ENCODE assay signal across 8 cellular contexts in the genomic region with DNA sequence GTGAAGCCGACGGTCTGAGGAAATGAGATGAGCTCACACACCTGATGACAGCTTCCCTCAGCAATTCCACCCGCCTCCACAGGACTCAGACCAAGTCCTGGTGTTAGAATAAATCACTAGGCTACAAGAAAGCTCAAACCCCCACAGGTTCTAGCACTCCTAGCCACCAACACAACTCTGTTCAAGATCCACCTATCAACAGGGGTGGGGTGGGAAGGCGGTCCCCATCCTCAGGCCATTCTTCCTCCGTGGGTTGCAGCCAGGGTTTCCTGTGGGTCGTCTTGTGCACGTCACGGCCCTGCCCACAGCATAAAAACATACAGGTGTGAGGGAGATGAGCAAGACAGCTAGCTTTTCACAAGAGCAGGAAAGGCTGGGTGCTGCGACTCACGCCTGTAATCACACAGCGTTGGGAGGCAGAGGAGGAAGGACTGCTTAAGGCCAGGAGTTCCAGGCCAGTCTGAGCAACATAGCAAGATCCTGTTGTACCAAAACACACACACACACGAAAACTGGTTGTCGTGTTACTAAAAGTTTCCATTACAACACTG.
DNase-seq lines count a peak whose midpoint lies in the region; ATAC-seq and TF ChIP-seq lines count a peak whose summit lies in the region.

No MANE protein-coding gene starts in this region.

- peaks cover 62% of the 10 kb centered on the region for H4K20me1 ChIP-seq in PC-3 (ENCODE audit: low read length)

- TF ChIP-seq CTCF in PC-3 (conservative IDR thresholded peaks at IDR 0.05; ENCODE audit: low read depth, low read length) = no peak

- no peaks in the 10 kb centered on the region for H3K36me3 ChIP-seq in PC-3 (ENCODE audit: low read depth, low read length)

- POLR2A ChIA-PET in PC-3 (lab: Charles Lee; ENCODE audit: unreplicated experiment) = no interaction called here

- no peak overlapping the region for H3K4me3 ChIP-seq in PC-3 (ENCODE audit: low read length)

- no peak overlapping the region for H2AFZ ChIP-seq in PC-3 (ENCODE audit: low read length)

- no TSS peak for BruUV-seq in PC-3 (replicated peaks; lab: Mats Ljungman, UMichigan)

- CTCF ChIA-PET in PC-3 (lab: Charles Lee) = no interaction called here

- intact Hi-C loops in PC-3 (cut with micrococcal nuclease) = no loop called here

- no peak overlapping the region for H3K9ac ChIP-seq in PC-3 (ENCODE audit: low read length)

- H3K9me2 ChIP-seq in PC-3 (replicated peaks; ENCODE audit: low read length) = no peaks in the 10 kb centered on the region

- H3K27ac ChIP-seq in PC-3 (ENCODE audit: low read length) = peak overlapping the region; percentile 32; the same call in 1 of the 2 replicates

- H3K27me3 ChIP-seq in PC-3 (ENCODE audit: low read length) = no peaks in the 10 kb centered on the region

- no peaks in the 10 kb centered on the region; the same call in 1 of the 2 replicates for H3K4me1 ChIP-seq in PC-3 (ENCODE audit: insufficient read depth, low read length)

- peak; percentile 32 for DNase-seq in PC-3
- peak; percentile 43 to 58 for DNase-seq in activated T-helper 1 cell treated with anti-CD3 and anti-CD28 coated beads, Interleukin-2, amount 50 U/mL, for 16 hours (ENCODE audit: low read depth in 1 of 2, low spot score in 1 of 2)
- peak; percentile 55 for DNase-seq in iris pigment epithelial cell (ENCODE audit: low read depth)
- peak; percentile 35 to 53 for DNase-seq in stimulated activated CD8-positive, alpha-beta memory T cell treated with anti-CD3 and anti-CD28 coated beads, Interleukin-4, amount 100 ng/mL, for 4 hours (ENCODE audit: low read depth in 2 of 2, low spot score in 1 of 2)
- DNase-seq in NCI-H2029 treated with DMSO at 0.1 percent for 48 hours (lab: John Stamatoyannopoulos, UW) = no peak
- DNase-seq in NCI-H526 (lab: John Stamatoyannopoulos, UW) = no peak

- ATAC-seq in PC-3 (peak; percentile 56), HG02852 (IDR thresholded peaks at IDR 0.05; ENCODE audit: unreplicated experiment) (no peak), GM21825 (IDR thresholded peaks at IDR 0.05; ENCODE audit: unreplicated experiment) (no peak)

- H3K9me3 ChIP-seq in PC-3 (ENCODE audit: low read length) = no peaks in the 10 kb centered on the region

- H3K4me2 ChIP-seq in PC-3 (ENCODE audit: low read length) = no peak overlapping the region

- H3K79me2 ChIP-seq in PC-3 (ENCODE audit: low read length) = peaks cover 99% of the 10 kb centered on the region

- H3F3A ChIP-seq in PC-3 (ENCODE audit: low read length, unreplicated experiment) = no peaks in the 10 kb centered on the region

Comparison
In these comparisons a context has a peak if more than half of its experiments do, and no peak if none do; other contexts are left out.
1. DNase-seq: peak in PC-3 (single experiment), activated T-helper 1 cell treated with anti-CD3 and anti-CD28 coated beads, Interleukin-2, amount 50 U/mL, for 16 hours (2 of 2), iris pigment epithelial cell (single experiment) and stimulated activated CD8-positive, alpha-beta memory T cell treated with anti-CD3 and anti-CD28 coated beads, Interleukin-4, amount 100 ng/mL, for 4 hours (2 of 2); none in NCI-H2029 treated with DMSO at 0.1 percent for 48 hours (single experiment) and NCI-H526 (0 of 2).